14 cellular contexts compared by ENCODE assay signal in the genomic region with DNA sequence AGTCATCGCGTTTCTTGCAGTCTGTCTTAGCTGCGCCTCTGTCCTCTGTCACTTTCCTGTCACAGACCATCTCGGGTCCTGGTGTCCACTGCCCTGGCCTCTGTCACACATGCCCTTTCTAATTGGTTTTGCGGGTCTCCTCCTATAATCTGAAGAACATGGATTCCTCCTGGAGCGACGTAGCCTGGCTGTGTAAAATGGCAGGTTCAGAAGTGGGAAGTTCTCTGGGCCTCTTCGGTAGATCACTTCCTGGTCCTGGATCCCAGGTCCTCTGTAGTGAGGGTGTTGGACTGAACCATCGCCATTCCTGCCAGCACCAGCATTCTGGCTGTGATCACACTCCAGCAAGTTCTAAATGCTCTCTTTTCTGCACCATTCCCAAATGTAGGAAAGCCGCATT. TPM values are rescaled to one million over a fixed set of nuclear protein-coding genes. Genes with fewer than 3 reads are reported as not detected.
A peak's percentile ranks its signal among the peaks of the same experiment; 100 is the strongest.
DNase-seq lines count a peak whose midpoint lies in the region; ATAC-seq and TF ChIP-seq lines count a peak whose summit lies in the region.
"Had no signal": no experiment of that assay in that cellular context is flagged by ENCODE, and none has a peak within 500 bp of the region (broad histone marks: within the 10 kb centered on the region; RNA-seq: fewer than 3 reads in every experiment).

No MANE protein-coding gene starts in this region.

- no peak for ATAC-seq in GM19023 (IDR thresholded peaks at IDR 0.05; ENCODE audit: unreplicated experiment)
- ATAC-seq: psoas muscle, SK-N-SH treated with all-trans-retinoic acid at 6 μM for 48 hours had no signal

- H3K9me3 ChIP-seq in endocrine pancreas (ENCODE audit: control insufficient read depth, low read length): no peaks in the 10 kb centered on the region
- H3K9me3 ChIP-seq: psoas muscle had no signal

- H3K36me3 Mint-ChIP-seq in Calu3 (ENCODE audit: insufficient read depth, unreplicated experiment) (peaks cover 5% of the 10 kb centered on the region), nephron progenitor cell (ENCODE audit: low read depth) (no peaks in the 10 kb centered on the region)

- no TSS peak for BruUV-seq in Calu3 (replicated peaks; lab: Mats Ljungman, UMichigan)

- H3K4me1 Mint-ChIP-seq in Calu3 (ENCODE audit: low read depth, unreplicated experiment): no peaks in the 10 kb centered on the region
- H3K4me1 Mint-ChIP-seq in nephron progenitor cell: peaks cover 25% of the 10 kb centered on the region

- H3K4me3 ChIP-seq in endocrine pancreas (ENCODE audit: control insufficient read depth, insufficient read depth, low read length): peak overlapping the region; percentile 20

- H3K27me3 ChIP-seq in endocrine pancreas (ENCODE audit: control insufficient read depth, insufficient read depth, low read length): no peaks in the 10 kb centered on the region

- H3K9ac ChIP-seq in endocrine pancreas (ENCODE audit: control insufficient read depth, insufficient read depth, low read length): no peak overlapping the region

- no peak overlapping the region for H3K27ac Mint-ChIP-seq in Calu3 (ENCODE audit: unreplicated experiment)
- H3K27ac Mint-ChIP-seq in nephron progenitor cell: no peak overlapping the region

- H3K4me1 ChIP-seq in endocrine pancreas (ENCODE audit: control insufficient read depth, insufficient read depth, low read length): no peaks in the 10 kb centered on the region
- H3K4me1 ChIP-seq: psoas muscle had no signal

- H3K27me3 Mint-ChIP-seq in Calu3 (ENCODE audit: unreplicated experiment): peaks cover 56% of the 10 kb centered on the region
- H3K27me3 Mint-ChIP-seq in nephron progenitor cell (ENCODE audit: low read depth, poor library complexity): peaks cover 72% of the 10 kb centered on the region

- intact Hi-C loops in Calu3 (cut with micrococcal nuclease; ENCODE audit: unreplicated experiment): no loop called here

- TF ChIP-seq CTCF in Calu3 (IDR thresholded peaks at IDR 0.05; ENCODE audit: unreplicated experiment): no peak
- TF ChIP-seq CTCF in nephron progenitor cell (IDR thresholded peaks at IDR 0.05): no peak

- H3K4me3 Mint-ChIP-seq in Calu3 (ENCODE audit: low read depth, unreplicated experiment): peak overlapping the region; percentile 50
- H3K4me3 Mint-ChIP-seq in nephron progenitor cell: peak overlapping the region; percentile 78

- no peak for DNase-seq in Calu3
- peak; percentile 44 for DNase-seq in NCI-H187 treated with DMSO at 0.1 percent for 48 hours (lab: John Stamatoyannopoulos, UW)
- no peak for DNase-seq in nephron progenitor cell
- DNase-seq in NCI-H524 (lab: John Stamatoyannopoulos, UW): no peak
- DNase-seq in nucleus accumbens (lab: John Stamatoyannopoulos, UW): no peak
- DNase-seq in EL: no peak
- DNase-seq: DND-41; KBM-7; psoas muscle; stimulated activated CD8-positive, alpha-beta memory T cell treated with anti-CD3 and anti-CD28 coated beads, Interleukin-4, amount 100 ng/mL, for 48 hours had no signal

- H3K36me3 ChIP-seq in endocrine pancreas (ENCODE audit: control insufficient read depth, insufficient read depth, low read length): no peaks in the 10 kb centered on the region

- CTCF ChIA-PET in Calu3 (lab: Charles Lee): no interaction called here

- H3K9me3 Mint-ChIP-seq in Calu3 (ENCODE audit: low read depth, unreplicated experiment) (no peaks in the 10 kb centered on the region), nephron progenitor cell (no peaks in the 10 kb centered on the region)

RNA-seq across cellular contexts. Expression of gene FAM3B, which starts 0.9 kb away (rescaled TPM):
- total RNA-seq in Calu3 (2022): 0.47 and 0.71 TPM in 2 replicates
- total RNA-seq: fibroblast of lung had no signal

RNA-seq across cellular contexts. Expression of gene MX2, which starts 44.4 kb away (rescaled TPM):
- total RNA-seq in Calu3 (2022): 17.6 and 65.2 TPM in 2 replicates
